In the genomic region with DNA sequence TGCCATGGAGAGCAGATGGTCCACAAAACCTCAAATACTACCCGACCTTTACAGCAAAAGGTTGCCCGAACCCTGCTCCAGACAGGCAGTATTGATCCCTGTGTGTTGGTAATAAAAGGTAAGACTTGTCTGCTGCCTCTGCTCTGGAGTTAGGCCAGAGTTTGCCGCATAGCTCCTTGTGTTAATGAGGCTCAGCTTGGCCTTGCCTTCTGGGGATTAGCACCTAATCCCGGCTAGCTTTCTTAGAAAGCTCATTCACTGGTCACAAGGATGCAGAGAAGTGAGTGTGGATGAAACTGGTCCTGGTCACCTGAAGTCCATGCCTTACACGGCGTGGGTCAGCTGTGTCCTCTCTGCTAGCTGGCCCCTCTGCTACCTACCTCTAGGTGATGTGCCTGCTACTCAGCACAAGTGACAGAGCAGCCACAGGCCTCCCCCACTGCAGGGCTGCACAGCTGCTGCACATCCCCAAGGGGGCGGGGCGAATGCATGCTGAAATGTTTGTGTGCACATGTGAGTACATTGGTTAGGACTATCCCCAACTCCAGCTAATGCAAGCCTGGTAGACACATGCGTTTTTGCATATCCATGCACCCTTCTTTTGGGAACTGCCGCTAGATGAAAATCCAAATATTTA, we compare ENCODE assay signal across 20 cellular contexts. TPM values are rescaled to one million over a fixed set of nuclear protein-coding genes. Genes with fewer than 3 reads are reported as not detected.
A peak's percentile ranks its signal among the peaks of the same experiment; 100 is the strongest.
DNase-seq lines count a peak whose midpoint lies in the region; ATAC-seq and TF ChIP-seq lines count a peak whose summit lies in the region.
"Had no signal": no experiment of that assay in that cellular context is flagged by ENCODE, and none has a peak within 500 bp of the region (broad histone marks: within the 10 kb centered on the region; RNA-seq: fewer than 3 reads in every experiment).

No MANE protein-coding gene starts in this region.

- H3K4me3 ChIP-seq in Caco-2 (ENCODE audit: low read depth, low read length) (no peak overlapping the region), dorsolateral prefrontal cortex (no peak overlapping the region)
- H3K4me3 ChIP-seq: colonic mucosa, smooth muscle cell, thoracic aorta had no signal

- H3K27me3 Mint-ChIP-seq in Caco-2 (ENCODE audit: insufficient read depth, unreplicated experiment) (peaks cover 2% of the 10 kb centered on the region), glutamatergic neuron (ENCODE audit: unreplicated experiment) (no peaks in the 10 kb centered on the region)

- intact Hi-C loops in Caco-2 (cut with micrococcal nuclease; ENCODE audit: unreplicated experiment) (no loop called here), dorsolateral prefrontal cortex (cut with DNase I) (loop anchor here in 1 of 2 donors (10.0 kb wide), 1 partner anchor 379 kb away; no protein-coding TSS in a partner anchor)

- H3K9me3 Mint-ChIP-seq in Caco-2 (ENCODE audit: unreplicated experiment), result no peaks in the 10 kb centered on the region
- no peaks in the 10 kb centered on the region for H3K9me3 Mint-ChIP-seq in glutamatergic neuron (ENCODE audit: unreplicated experiment)
- H3K9me3 Mint-ChIP-seq: natural killer cell treated with Interleukin-12 subunit alpha and Interleukin-12 subunit beta and Interleukin-15 and Interleukin-18, amount 100 ng/mL, for 72 hours had no signal

- CTCF ChIA-PET in Caco-2 (lab: Charles Lee), result no interaction called here

- POLR2A ChIA-PET in Caco-2 (lab: Charles Lee), result interaction anchor here (0.6 kb wide), 1 partner anchor 29 kb away, joined by 3 read pairs; no protein-coding TSS in a partner anchor

- H3K4me1 ChIP-seq in Caco-2, result no peaks in the 10 kb centered on the region
- H3K4me1 ChIP-seq: colonic mucosa had no signal

- no peaks in the 10 kb centered on the region for H3K9me3 ChIP-seq in Caco-2
- H3K9me3 ChIP-seq: colonic mucosa, thoracic aorta had no signal

- H3K36me3 Mint-ChIP-seq in Caco-2 (ENCODE audit: insufficient read depth, unreplicated experiment), result no peaks in the 10 kb centered on the region
- H3K36me3 Mint-ChIP-seq in glutamatergic neuron (ENCODE audit: unreplicated experiment), result peaks cover 4% of the 10 kb centered on the region
- H3K36me3 Mint-ChIP-seq: natural killer cell treated with Interleukin-12 subunit alpha and Interleukin-12 subunit beta and Interleukin-15 and Interleukin-18, amount 100 ng/mL, for 72 hours had no signal

- ATAC-seq in GM21390 (IDR thresholded peaks at IDR 0.05; ENCODE audit: unreplicated experiment), result no peak

- no peak overlapping the region for H3K27ac ChIP-seq in dorsolateral prefrontal cortex
- H3K27ac ChIP-seq: brain microvascular endothelial cell, colonic mucosa, thoracic aorta, VCaP had no signal

- H3K27ac Mint-ChIP-seq in Caco-2 (ENCODE audit: unreplicated experiment) (no peak overlapping the region), glutamatergic neuron (ENCODE audit: unreplicated experiment) (no peak overlapping the region)
- H3K27ac Mint-ChIP-seq: natural killer cell treated with Interleukin-12 subunit alpha and Interleukin-12 subunit beta and Interleukin-15 and Interleukin-18, amount 100 ng/mL, for 72 hours; progenitor cell of endocrine pancreas had no signal

- no peaks in the 10 kb centered on the region for H3K36me3 ChIP-seq in Caco-2 (ENCODE audit: control insufficient read depth, insufficient read depth, low read length)
- H3K36me3 ChIP-seq: brain microvascular endothelial cell, colonic mucosa, thoracic aorta had no signal

- no peaks in the 10 kb centered on the region for H3K4me1 Mint-ChIP-seq in Caco-2 (ENCODE audit: low read depth, unreplicated experiment)
- peaks cover 17% of the 10 kb centered on the region for H3K4me1 Mint-ChIP-seq in glutamatergic neuron (ENCODE audit: low read depth, unreplicated experiment)

- no peak for TF ChIP-seq CTCF in Caco-2 (IDR thresholded peaks at IDR 0.05; ENCODE audit: insufficient read depth in 1 of 2, low read depth in 1 of 2, low read length in 1 of 2, severe bottlenecking in 1 of 2, unreplicated experiment in 1 of 2)
- TF ChIP-seq CTCF in glutamatergic neuron (IDR thresholded peaks at IDR 0.05; ENCODE audit: partially characterized antibody, unreplicated experiment), result no peak
- TF ChIP-seq CTCF in dorsolateral prefrontal cortex (IDR thresholded peaks at IDR 0.05 in 54 of 56, conservative IDR thresholded peaks at IDR 0.05 in 2 of 56; ENCODE audit: low read depth in 1 of 56, partially characterized antibody in 56 of 56), result no peak

- no TSS peak for BruUV-seq in Caco-2 (replicated peaks; lab: Mats Ljungman, UMichigan)

- DNase-seq in Caco-2 (peak; percentile 39 to 41), Daoy (ENCODE audit: low read depth) (peak; percentile 34), NCI-H69 (lab: John Stamatoyannopoulos, UW) (peak; percentile 54), glutamatergic neuron (peak; percentile 69), dorsolateral prefrontal cortex (no peak)
- no peak for DNase-seq in stimulated activated CD4-positive, alpha-beta T cell treated with anti-CD3 and anti-CD28 coated beads, Interleukin-2, amount 100 ng/mL, for 24 hours
- DNase-seq: AML-193, brain microvascular endothelial cell, colonic mucosa, HCEC 1CT, hypothalamus, kidney, NCI-H1105 treated with DMSO at 0.1 percent for 48 hours, NCI-H226 had no signal

- no peak overlapping the region for H3K4me3 Mint-ChIP-seq in Caco-2 (ENCODE audit: unreplicated experiment)
- H3K4me3 Mint-ChIP-seq in glutamatergic neuron (ENCODE audit: unreplicated experiment), result no peak overlapping the region
- H3K4me3 Mint-ChIP-seq: natural killer cell treated with Interleukin-12 subunit alpha and Interleukin-12 subunit beta and Interleukin-15 and Interleukin-18, amount 100 ng/mL, for 72 hours had no signal

- H3K27me3 ChIP-seq in Caco-2 (replicated peaks; ENCODE audit: control insufficient read depth, insufficient read depth, low read length) (no peaks in the 10 kb centered on the region), dorsolateral prefrontal cortex (no peaks in the 10 kb centered on the region)
- H3K27me3 ChIP-seq: brain microvascular endothelial cell, colonic mucosa had no signal

RNA-seq across cellular contexts. Expression of gene SYPL1, which starts 31.7 kb away (rescaled TPM):
- total RNA-seq in Caco-2 (2022) (78.7 and 81.0 TPM in 2 replicates), glutamatergic neuron (ENCODE audit: unreplicated experiment) (10.0 TPM), dorsolateral prefrontal cortex (10 to 100 TPM; 21.3 to 84.1 (median 36.2) TPM)
- total RNA-seq in Daoy (2014; rRNA removed; shearing (Covaris generic)), result 67.9 and 69.7 TPM in 2 replicates

Comparison
In these comparisons a context has a peak if more than half of its experiments do, and no peak if none do; other contexts are left out.
1. DNase-seq: peak in Caco-2 (2 of 2), Daoy (single experiment), NCI-H69 (single experiment) and glutamatergic neuron (single experiment); none in stimulated activated CD4-positive, alpha-beta T cell treated with anti-CD3 and anti-CD28 coated beads, Interleukin-2, amount 100 ng/mL, for 24 hours (0 of 2) and dorsolateral prefrontal cortex (0 of 10).